8 cellular contexts compared by ENCODE assay signal in genomic region chr2:160407393-160408204, GRCh38.
DNase-seq lines count a peak whose midpoint lies in the region; ATAC-seq and TF ChIP-seq lines count a peak whose summit lies in the region.

No MANE protein-coding gene starts in this region.

- H3K4me1 ChIP-seq in mononuclear cell (ENCODE audit: insufficient read depth, low read length), result peaks cover 67% of the 10 kb centered on the region

- TF ChIP-seq CTCF in endothelial cell (IDR thresholded peaks at IDR 0.05; ENCODE audit: unreplicated experiment), result no peak

- peak overlapping the region; percentile 98 for H3K4me3 Mint-ChIP-seq in endothelial cell (ENCODE audit: unreplicated experiment)

- DNase-seq in DMS 273 (lab: John Stamatoyannopoulos, UW; ENCODE audit: unreplicated experiment) (peak; percentile 76), DMS 273 treated with DMSO at 0.1 percent for 48 hours (lab: John Stamatoyannopoulos, UW) (no peak), NCI-H2171 (lab: John Stamatoyannopoulos, UW) (peak; percentile 29), endothelial cell (ENCODE audit: low spot score) (peak; percentile 56)
- peak in 2 of 3 experiments; percentile 18 to 41 for DNase-seq in activated CD8-positive, alpha-beta memory T cell treated with anti-CD3 and anti-CD28 coated beads for 48 hours (ENCODE audit: low read depth in 2 of 3, low spot score in 2 of 3)
- DNase-seq in stimulated activated naive CD4-positive, alpha-beta T cell treated with Interleukin-2 at 50 U/mL for 16 hours (lab: John Stamatoyannopoulos, UW), result peak; percentile 56

- no peaks in the 10 kb centered on the region for H3K27me3 ChIP-seq in mononuclear cell (ENCODE audit: insufficient read depth, low read length)

- H3K9me3 ChIP-seq in mononuclear cell (ENCODE audit: low read depth, low read length), result no peaks in the 10 kb centered on the region

- peaks cover 16% of the 10 kb centered on the region for H3K36me3 Mint-ChIP-seq in endothelial cell (ENCODE audit: low read depth, unreplicated experiment)

- H3K4me3 ChIP-seq in mononuclear cell (ENCODE audit: low read length), result peak overlapping the region; percentile 74

- H3K27me3 Mint-ChIP-seq in endothelial cell (ENCODE audit: unreplicated experiment), result peaks cover 22% of the 10 kb centered on the region

- peak overlapping the region; percentile 98 for H3K27ac Mint-ChIP-seq in endothelial cell (ENCODE audit: unreplicated experiment)

- H3K9me3 Mint-ChIP-seq in endothelial cell (ENCODE audit: unreplicated experiment), result no peaks in the 10 kb centered on the region

- ATAC-seq in HG02642 (IDR thresholded peaks at IDR 0.05; ENCODE audit: poor library complexity, unreplicated experiment), result peak; percentile 73

- H3K4me1 Mint-ChIP-seq in endothelial cell (ENCODE audit: unreplicated experiment), result peaks cover 70% of the 10 kb centered on the region
